Comparison of ENCODE assay signal across 13 cellular contexts in the genomic region with DNA sequence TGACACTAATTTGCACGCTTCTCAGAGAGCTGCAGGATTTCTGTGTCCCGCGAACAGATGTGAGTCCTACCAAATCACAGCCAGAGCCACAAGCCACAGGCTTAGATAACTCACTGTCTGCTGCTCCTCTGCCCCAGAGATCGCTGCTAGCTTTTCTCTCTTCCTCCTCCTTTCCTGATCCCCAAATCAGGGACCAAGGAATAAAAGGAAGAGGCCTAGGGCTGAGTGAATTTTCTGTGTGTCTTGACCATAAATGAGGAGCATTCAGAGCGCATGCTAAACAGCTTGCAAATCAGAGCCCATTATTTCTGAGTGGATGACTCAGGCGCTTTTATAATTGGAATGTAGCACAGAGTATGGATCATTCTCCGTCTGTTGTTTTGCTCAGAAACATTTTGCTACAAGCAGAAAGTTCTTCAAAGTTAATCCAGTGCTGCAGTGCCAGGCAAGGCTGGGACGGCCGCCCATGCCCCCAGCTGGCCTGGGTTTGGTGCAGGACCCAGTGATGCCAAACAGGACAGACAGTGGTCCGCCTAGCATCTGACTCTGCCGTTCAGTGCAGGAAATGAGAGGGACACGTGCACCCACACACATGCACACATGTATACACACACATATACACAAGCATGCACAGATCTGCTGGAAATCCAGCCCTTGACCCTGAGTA. TPM values are rescaled to one million over a fixed set of nuclear protein-coding genes. Genes with fewer than 3 reads are reported as not detected.
A peak's percentile ranks its signal among the peaks of the same experiment; 100 is the strongest.
DNase-seq lines count a peak whose midpoint lies in the region; ATAC-seq, FAIRE-seq and TF ChIP-seq lines count a peak whose summit lies in the region.
"Had no signal": no experiment of that assay in that cellular context is flagged by ENCODE, and none has a peak within 500 bp of the region (broad histone marks: within the 10 kb centered on the region; RNA-seq: fewer than 3 reads in every experiment).

No MANE protein-coding gene starts in this region.

- H3K4me2 ChIP-seq in IMR-90 (ENCODE audit: low read depth, low read length) (no peak overlapping the region), neural cell (ENCODE audit: low read length) (peak overlapping the region; percentile 41)
- H3K4me2 ChIP-seq: BLaER1 had no signal

- no peak overlapping the region for H2BK5ac ChIP-seq in IMR-90 (ENCODE audit: low read depth, low read length, poor library complexity, severe bottlenecking)

- no peak overlapping the region for H4K91ac ChIP-seq in IMR-90 (ENCODE audit: insufficient read depth, low read depth, low read length)

- H3K4me1 ChIP-seq in IMR-90 (ENCODE audit: control insufficient read depth, insufficient read depth, low read length), result no peaks in the 10 kb centered on the region

- TF ChIP-seq RAD21 in IMR-90 (IDR thresholded peaks at IDR 0.05; ENCODE audit: low read length) (no peak), neural cell (conservative IDR thresholded peaks at IDR 0.05) (no peak)

- H2AFZ ChIP-seq in IMR-90 (replicated peaks; ENCODE audit: low read length, poor library complexity) (no peak overlapping the region), neural cell (ENCODE audit: low read depth, low read length) (no peak overlapping the region)

- no peak overlapping the region for H3K23ac ChIP-seq in IMR-90 (ENCODE audit: low read depth, low read length)

- H3K79me1 ChIP-seq in IMR-90 (ENCODE audit: low read depth in 1 of 2, low read length in 2 of 2), result no peaks in the 10 kb centered on the region

- no TSS peak for BruUV-seq in IMR-90 (replicated peaks; lab: Mats Ljungman, UMichigan)

- no peak overlapping the region for H3K4ac ChIP-seq in IMR-90 (ENCODE audit: low read depth, low read length)

- in situ Hi-C loops in IMR-90 (cut with MboI; ENCODE audit: low sequenced_read_pairs) (no loop called here), GM13976 (cut with MboI; ENCODE audit: low sequenced_read_pairs, unreplicated experiment) (no loop called here)

- H4K8ac ChIP-seq in IMR-90 (ENCODE audit: low read depth in 2 of 2, low read length in 2 of 2), result no peak overlapping the region

- ATAC-seq in IMR-90 (ENCODE audit: low read depth), result peak; percentile 80
- ATAC-seq in HG03442 (IDR thresholded peaks at IDR 0.05; ENCODE audit: unreplicated experiment), result no peak

- H3K27me3 ChIP-seq in IMR-90 (ENCODE audit: control insufficient read depth, insufficient read depth, low read length) (peaks cover 29% of the 10 kb centered on the region), dorsolateral prefrontal cortex (no peaks in the 10 kb centered on the region), neural cell (ENCODE audit: insufficient read depth, low read depth, low read length) (no peaks in the 10 kb centered on the region)
- H3K27me3 ChIP-seq: BLaER1 had no signal

- no peak overlapping the region for H3K14ac ChIP-seq in IMR-90 (replicated peaks; ENCODE audit: low read depth, low read length)

- H3K9ac ChIP-seq in IMR-90 (ENCODE audit: low read depth, low read length), result no peak overlapping the region
- H3K9ac ChIP-seq in neural cell (ENCODE audit: low read length), result peak overlapping the region; percentile 16
- H3K9ac ChIP-seq: BLaER1 had no signal

- no peak overlapping the region for H2BK20ac ChIP-seq in IMR-90 (ENCODE audit: low read depth, low read length)

- H3F3A ChIP-seq in neural cell (ENCODE audit: insufficient read depth, low read length, poor library complexity, severe bottlenecking), result peaks cover 3% of the 10 kb centered on the region

- H3K36me3 ChIP-seq in IMR-90 (ENCODE audit: control insufficient read depth, insufficient read depth, low read length), result no peaks in the 10 kb centered on the region
- H3K36me3 ChIP-seq in neural cell (ENCODE audit: insufficient read depth, low read length), result no peaks in the 10 kb centered on the region

- FAIRE-seq in GM12891 (lab: Jason Lieb, UNC), result no peak

- WGBS in IMR-90 (ENCODE audit: extremely low coverage in 2 of 2, insufficient read length in 1 of 2), 2 experiments, result 71% methylated on average over 8 of the region's 12 CpGs; no CpG with 5 or more reads in 1 of the 2 experiments

- H2BK120ac ChIP-seq in IMR-90 (ENCODE audit: low read depth, low read length), result no peak overlapping the region

- no peaks in the 10 kb centered on the region for H4K20me1 ChIP-seq in IMR-90 (ENCODE audit: insufficient read depth, low read length)
- H4K20me1 ChIP-seq in neural cell (ENCODE audit: insufficient read depth), result no peaks in the 10 kb centered on the region

- TF ChIP-seq CTCF in AG10803 (conservative IDR thresholded peaks at IDR 0.05; ENCODE audit: low read length), result no peak
- no peak for TF ChIP-seq CTCF in IMR-90 (conservative IDR thresholded peaks at IDR 0.05; ENCODE audit: low read depth, low read length)
- no peak for TF ChIP-seq CTCF in dorsolateral prefrontal cortex (IDR thresholded peaks at IDR 0.05 in 54 of 56, conservative IDR thresholded peaks at IDR 0.05 in 2 of 56; ENCODE audit: low read depth in 1 of 56, partially characterized antibody in 56 of 56)
- no peak for TF ChIP-seq CTCF in neural cell (IDR thresholded peaks at IDR 0.05; ENCODE audit: poor library complexity, severe bottlenecking)
- no peak for TF ChIP-seq CTCF in GM13976 (IDR thresholded peaks at IDR 0.05; ENCODE audit: borderline replicate concordance, control extremely low read depth, extremely low read depth, insufficient read depth, missing control alignments)

- no peak for TF ChIP-seq EP300 in neural cell (conservative IDR thresholded peaks at IDR 0.05; ENCODE audit: poor library complexity, severe bottlenecking)

- TF ChIP-seq POLR2A in IMR-90 (IDR thresholded peaks at IDR 0.05; ENCODE audit: low read depth, low read length) (no peak), GM12891 (IDR thresholded peaks at IDR 0.05; ENCODE audit: low read depth, low read length) (no peak)

- H3K4me3 ChIP-seq in AG10803 (ENCODE audit: low read length) (no peak overlapping the region), IMR-90 (ENCODE audit: insufficient read depth, low read depth, low read length) (no peak overlapping the region), dorsolateral prefrontal cortex (no peak overlapping the region), neural cell (ENCODE audit: low read length) (no peak overlapping the region)
- H3K4me3 ChIP-seq: BLaER1 had no signal

- peak; percentile 60 for DNase-seq in AG10803 (ENCODE audit: low read depth)
- peak; percentile 20 for DNase-seq in IMR-90
- DNase-seq in dorsolateral prefrontal cortex, result peak in 1 of 10 donors; percentile 58
- no peak for DNase-seq in GM12891 (ENCODE audit: insufficient read length, low spot score)
- DNase-seq in GM13976 (ENCODE audit: low spot score), result no peak
- DNase-seq in globus pallidus (ENCODE audit: low spot score), result no peak
- DNase-seq: GDM1; NCI-H2107; stimulated activated CD4-positive, alpha-beta T cell treated with anti-CD3 and anti-CD28 coated beads, Interleukin-2, amount 100 ng/mL, for 24 hours; SW 1271 had no signal

- H3K9me3 ChIP-seq in IMR-90 (ENCODE audit: control insufficient read depth, insufficient read depth, low read length) (no peaks in the 10 kb centered on the region), neural cell (ENCODE audit: low read length) (no peaks in the 10 kb centered on the region)
- H3K9me3 ChIP-seq: BLaER1 had no signal

- H3K9me1 ChIP-seq in IMR-90 (ENCODE audit: insufficient read depth, low read length), result no peaks in the 10 kb centered on the region

- H3K27ac ChIP-seq in IMR-90 (ENCODE audit: insufficient read depth, low read length) (no peak overlapping the region), dorsolateral prefrontal cortex (peak overlapping the region in 58 of 59 donors; percentile 46 to 97 (median 87)), neural cell (ENCODE audit: low read length) (peak overlapping the region; percentile 28)
- H3K27ac ChIP-seq: BLaER1 had no signal

- H3K79me2 ChIP-seq in neural cell (replicated peaks; ENCODE audit: insufficient read depth, low read length), result no peaks in the 10 kb centered on the region

- POLR2A ChIA-PET in IMR-90 (lab: Charles Lee; ENCODE audit: unreplicated experiment), result no interaction called here

- no peak overlapping the region for H2AK9ac ChIP-seq in IMR-90 (replicated peaks; ENCODE audit: low read depth, low read length, poor library complexity)

- H4K5ac ChIP-seq in IMR-90 (ENCODE audit: low read depth, low read length), result no peak overlapping the region

- CTCF ChIA-PET in IMR-90 (lab: Yijun Ruan, JAX), result no interaction called here

- H2AK5ac ChIP-seq in IMR-90 (ENCODE audit: low read depth, low read length), result no peak overlapping the region

- dilution Hi-C loops in IMR-90 (cut with HindIII; ENCODE audit: low sequenced_read_pairs, unreplicated experiment), result no loop called here

- H3K56ac ChIP-seq in IMR-90 (ENCODE audit: extremely low read depth, insufficient read depth, low read length), result no peak overlapping the region

- no peak overlapping the region for H3K18ac ChIP-seq in IMR-90 (ENCODE audit: low read depth, low read length)

- no peaks in the 10 kb centered on the region for H3K9me2 ChIP-seq in neural cell (ENCODE audit: insufficient read depth, low read length)

- H2BK15ac ChIP-seq in IMR-90 (ENCODE audit: low read depth, low read length), result no peak overlapping the region

- intact Hi-C loops in IMR-90 (cut with micrococcal nuclease) (loop anchor here (2.0 kb wide), 1 partner anchor 33 kb away; no protein-coding TSS in a partner anchor), dorsolateral prefrontal cortex (cut with DNase I) (no loop called here)

TF ChIP-seq in IMR-90, 13 proteins besides CTCF, POLR2A, EP300 and RAD21 (continues in another document):
- TF ChIP-seq SMC3 (IDR thresholded peaks at IDR 0.05; ENCODE audit: low read depth, low read length) (no peak), RCOR1 (IDR thresholded peaks at IDR 0.05; ENCODE audit: insufficient replicate concordance, low read length) (no peak), CEBPB (IDR thresholded peaks at IDR 0.05; ENCODE audit: low read depth, low read length) (no peak)

TF ChIP-seq in neural cell, 6 proteins besides CTCF, POLR2A, EP300 and RAD21 (continues in another document):
- no peak for TF ChIP-seq TAF1 (IDR thresholded peaks at IDR 0.05; ENCODE audit: low read depth)
- TF ChIP-seq POLR2AphosphoS5 (IDR thresholded peaks at IDR 0.05), result no peak
- no peak for TF ChIP-seq MXI1 (conservative IDR thresholded peaks at IDR 0.05; ENCODE audit: poor library complexity, severe bottlenecking)

TF ChIP-seq in GM12891, 5 proteins besides CTCF, POLR2A, EP300 and RAD21:
- TF ChIP-seq SPI1 (IDR thresholded peaks at IDR 0.05; ENCODE audit: low read depth, low read length) (no peak), TAF1 (IDR thresholded peaks at IDR 0.05; ENCODE audit: low read depth, low read length) (no peak), POU2F2 (IDR thresholded peaks at IDR 0.05; ENCODE audit: low read depth, low read length) (no peak), PAX5 (IDR thresholded peaks at IDR 0.05; ENCODE audit: insufficient read depth, low read length, severe bottlenecking) (no peak), POLR2AphosphoS5 (IDR thresholded peaks at IDR 0.05; ENCODE audit: low read depth, low read length) (no peak)

RNA-seq across cellular contexts. Expression of a gene that starts 38.2 kb away (rescaled TPM):
- total RNA-seq in IMR-90 (2012; rRNA removed), result 1.1 and 1.3 TPM in 2 replicates
- polyA plus RNA-seq in IMR-90 (2012; rRNA removed), result 4.2 and 4.7 TPM in 2 replicates
- polyA plus RNA-seq in IMR-90 (2012; cell fraction: cytosol; rRNA removed), result 3.1 and 4.9 TPM in 2 replicates
- 12.2 and 13.0 TPM in 2 replicates for polyA plus RNA-seq in IMR-90 (2012; cell fraction: nucleus; rRNA removed; ENCODE audit: low replicate concordance)
- total RNA-seq in dorsolateral prefrontal cortex, result 100 to 1,000 TPM in 119 of 120 experiments, 10 to 100 TPM in 1; 82.3 to 377 (median 285) TPM
- 11.7 and 11.8 TPM in 2 replicates for polyA plus RNA-seq in neural cell
- polyA minus RNA-seq in neural cell, result 20.8 and 21.9 TPM in 2 replicates
- polyA plus RNA-seq in GM12891 (2012; ENCODE audit: low read depth, missing spikeins), result 47.5 TPM

Comparison
In these comparisons a context has a peak if more than half of its experiments do, and no peak if none do; other contexts are left out.
1. DNase-seq: peak in AG10803 (single experiment) and IMR-90 (single experiment); none in GM12891 (single experiment), GM13976 (single experiment) and globus pallidus (single experiment).
2. RNA of a gene that starts 38.2 kb away (total RNA-seq): 82.3 to 377 TPM in dorsolateral prefrontal cortex; 1.1 to 1.3 TPM in IMR-90; every median in the first group is over 10 times any median in the second.